In genomic region chr3:146165370-146165769, GRCh38 we compare ENCODE assay signal across 12 cellular contexts. TPM values are rescaled to one million over a fixed set of nuclear protein-coding genes. Genes with fewer than 3 reads are reported as not detected.
DNase-seq lines count a peak whose midpoint lies in the region; ATAC-seq, FAIRE-seq and TF ChIP-seq lines count a peak whose summit lies in the region.
"Had no signal": no experiment of that assay in that cellular context is flagged by ENCODE, and none has a peak within 500 bp of the region (broad histone marks: within the 10 kb centered on the region; RNA-seq: fewer than 3 reads in every experiment).

No MANE protein-coding gene starts in this region.

- no peak overlapping the region for H4K8ac ChIP-seq in mesenchymal stem cell (ENCODE audit: low read length)

- H3K18ac ChIP-seq in mesenchymal stem cell (ENCODE audit: low read depth in 1 of 2, low read length in 2 of 2) = no peak overlapping the region

- ATAC-seq in Right ventricle myocardium superior (ENCODE audit: poor library complexity) = no peak
- no peak for ATAC-seq in naive thymus-derived CD8-positive, alpha-beta T cell

- H2AK5ac ChIP-seq in mesenchymal stem cell (ENCODE audit: low read length, severe bottlenecking) = no peak overlapping the region

- no peak for TF ChIP-seq POLR2A in uterus (IDR thresholded peaks at IDR 0.05)

- H3K14ac ChIP-seq in mesenchymal stem cell (ENCODE audit: low read length in 2 of 2) = no peak overlapping the region

- no peak for FAIRE-seq in bronchial epithelial cell (lab: Jason Lieb, UNC)
- FAIRE-seq: A204.1 had no signal

- H3K79me1 ChIP-seq in mesenchymal stem cell (replicated peaks; ENCODE audit: low read length, poor library complexity, severe bottlenecking) = peaks cover 3% of the 10 kb centered on the region

- WGBS in mesenchymal stem cell = 67% methylated on average over 6 of the region's 6 CpGs

- no peaks in the 10 kb centered on the region for H3K36me3 ChIP-seq in cardiac muscle cell
- no peaks in the 10 kb centered on the region for H3K36me3 ChIP-seq in bronchial epithelial cell (ENCODE audit: control insufficient read depth, insufficient read depth, low read length)
- H3K36me3 ChIP-seq in mesenchymal stem cell (ENCODE audit: control insufficient read depth in 1 of 2, insufficient read depth in 2 of 2, low read depth in 1 of 2, low read length in 2 of 2) = no peaks in the 10 kb centered on the region
- H3K36me3 ChIP-seq in uterus = no peaks in the 10 kb centered on the region

- H3K27ac ChIP-seq in cardiac muscle cell = peak overlapping the region; percentile 68
- peak overlapping the region; percentile 60 for H3K27ac ChIP-seq in mesenchymal stem cell (ENCODE audit: low read length, poor library complexity, severe bottlenecking)
- H3K27ac ChIP-seq in uterus = peak overlapping the region; percentile 65 to 69

- H2BK12ac ChIP-seq in mesenchymal stem cell (ENCODE audit: low read length in 2 of 2) = no peak overlapping the region

- H2BK15ac ChIP-seq in mesenchymal stem cell (ENCODE audit: low read depth, poor library complexity, severe bottlenecking) = no peak overlapping the region

- TF ChIP-seq CTCF in cardiac muscle cell (IDR thresholded peaks at IDR 0.05; ENCODE audit: low read depth, low read length) (no peak), bronchial epithelial cell (IDR thresholded peaks at IDR 0.05; ENCODE audit: insufficient read depth, low read length, severe bottlenecking) (no peak), uterus (IDR thresholded peaks at IDR 0.05) (no peak)

- H3K4ac ChIP-seq in mesenchymal stem cell (ENCODE audit: low read depth in 1 of 2, low read length in 2 of 2) = no peak overlapping the region

- H3K9me3 ChIP-seq in cardiac muscle cell (ENCODE audit: low read depth) = no peaks in the 10 kb centered on the region
- no peaks in the 10 kb centered on the region for H3K9me3 ChIP-seq in mesenchymal stem cell (ENCODE audit: control insufficient read depth, low read length)
- no peaks in the 10 kb centered on the region for H3K9me3 ChIP-seq in uterus

- no peak overlapping the region for H3K23ac ChIP-seq in mesenchymal stem cell (ENCODE audit: low read length in 2 of 2)

- H4K91ac ChIP-seq in mesenchymal stem cell (ENCODE audit: low read length) = no peak overlapping the region

- H2BK5ac ChIP-seq in mesenchymal stem cell (ENCODE audit: low read depth, low read length, poor library complexity, severe bottlenecking) = no peak overlapping the region

- intact Hi-C loops in Right ventricle myocardium superior (cut with DNase I) (loop anchor here (10.0 kb wide), 1 partner anchor 91 kb away; no protein-coding TSS in a partner anchor), uterus (cut with DNase I; ENCODE audit: low total_unique reads) (no loop called here)

- H2BK120ac ChIP-seq in mesenchymal stem cell (ENCODE audit: low read depth, low read length) = no peak overlapping the region

- peaks cover 24 to 50% (median 26%) of the 10 kb centered on the region in 5 donors for H3K27me3 Mint-ChIP-seq in naive thymus-derived CD8-positive, alpha-beta T cell

- H3K4me3 Mint-ChIP-seq in naive thymus-derived CD8-positive, alpha-beta T cell = no peak overlapping the region
- H3K4me3 Mint-ChIP-seq: endodermal cell had no signal

- H2AFZ ChIP-seq in mesenchymal stem cell (ENCODE audit: low read depth, low read length) = no peak overlapping the region

- peaks cover 0 to 5% (median 0%) of the 10 kb centered on the region in 3 donors for H3K36me3 Mint-ChIP-seq in naive thymus-derived CD8-positive, alpha-beta T cell

- no peaks in the 10 kb centered on the region for H3K9me3 Mint-ChIP-seq in naive thymus-derived CD8-positive, alpha-beta T cell
- H3K9me3 Mint-ChIP-seq: endodermal cell had no signal

- H3K9ac ChIP-seq in mesenchymal stem cell (ENCODE audit: low read length) = peak overlapping the region; percentile 31

- H3K4me3 ChIP-seq in cardiac muscle cell (no peak overlapping the region), bronchial epithelial cell (ENCODE audit: low read depth, low read length) (no peak overlapping the region), mesenchymal stem cell (ENCODE audit: insufficient read depth in 1 of 2, low read depth in 1 of 2, low read length in 2 of 2) (no peak overlapping the region), uterus (no peak overlapping the region)

- H3K27me3 ChIP-seq in cardiac muscle cell = no peaks in the 10 kb centered on the region
- no peaks in the 10 kb centered on the region for H3K27me3 ChIP-seq in bronchial epithelial cell (ENCODE audit: control insufficient read depth, insufficient read depth, low read length)
- no peaks in the 10 kb centered on the region for H3K27me3 ChIP-seq in mesenchymal stem cell (ENCODE audit: control insufficient read depth in 1 of 2, insufficient read depth in 1 of 2, low read length in 2 of 2)
- H3K27me3 ChIP-seq in uterus = no peaks in the 10 kb centered on the region

- no peak overlapping the region for H3K4me2 ChIP-seq in mesenchymal stem cell (ENCODE audit: low read length, poor library complexity, severe bottlenecking)

- POLR2A ChIA-PET in naive thymus-derived CD8-positive, alpha-beta T cell (lab: Charles Lee) = no interaction called here

- H3K4me1 ChIP-seq in cardiac muscle cell (ENCODE audit: low read depth) = peaks cover 36% of the 10 kb centered on the region
- H3K4me1 ChIP-seq in mesenchymal stem cell (ENCODE audit: control insufficient read depth, insufficient read depth, low read depth, low read length) = peaks cover 2% of the 10 kb centered on the region
- H3K4me1 ChIP-seq in uterus = peaks cover 0 to 5% of the 10 kb centered on the region in 2 donors

- peaks cover 0 to 11% (median 4%) of the 10 kb centered on the region in 4 donors for H3K4me1 Mint-ChIP-seq in naive thymus-derived CD8-positive, alpha-beta T cell

- DNase-seq in cardiac muscle cell (ENCODE audit: low read depth in 1 of 2, low spot score in 1 of 2) = peak in 1 of 2 donors; percentile 64
- no peak for DNase-seq in Right ventricle myocardium superior
- peak; percentile 76 for DNase-seq in bronchial epithelial cell (ENCODE audit: low read depth)
- DNase-seq in mesenchymal stem cell = no peak
- DNase-seq in uterus = no peak
- no peak for DNase-seq in activated T-cell treated with anti-CD3 and anti-CD28 coated beads, Interleukin-2, amount 50 U/mL, for 1 hour
- no peak for DNase-seq in LoVo (ENCODE audit: low spot score)
- no peak for DNase-seq in naive thymus-derived CD8-positive, alpha-beta T cell
- DNase-seq: activated CD8-positive, alpha-beta memory T cell treated with anti-CD3 and anti-CD28 coated beads, Interleukin-2, amount 50 U/mL, for 48 hours; endodermal cell; SHP77 had no signal

- no peak overlapping the region for H3K27ac Mint-ChIP-seq in naive thymus-derived CD8-positive, alpha-beta T cell
- H3K27ac Mint-ChIP-seq: endodermal cell had no signal

RNA-seq across cellular contexts. Expression of gene PLOD2, which starts 4.4 kb away (rescaled TPM):
- total RNA-seq in cardiac muscle cell (82.1 and 84.5 TPM in 2 replicates), Right ventricle myocardium superior (16.9 TPM), bronchial epithelial cell (36.6 and 45.3 TPM in 2 replicates), uterus (10 to 100 TPM; 23.5 to 83.2 (median 45.7) TPM)
- 93.7 and 108 TPM in 2 replicates for polyA plus RNA-seq in cardiac muscle cell
- polyA plus RNA-seq in mesenchymal stem cell (2013, experiment 1 of 2) = 154 TPM
- polyA plus RNA-seq in mesenchymal stem cell (2013, experiment 2 of 2) = 161 TPM
- total RNA-seq in naive thymus-derived CD8-positive, alpha-beta T cell = not detected
- not detected for polyA plus RNA-seq in naive thymus-derived CD8-positive, alpha-beta T cell

Comparison
In these comparisons a context has a peak if more than half of its experiments do, and no peak if none do; other contexts are left out.
1. RNA of gene PLOD2, which starts 4.4 kb away (total RNA-seq): 82.1 to 84.5 TPM in cardiac muscle cell, 23.5 to 83.2 TPM in uterus, 36.6 to 45.3 TPM in bronchial epithelial cell and 16.9 TPM in Right ventricle myocardium superior (single experiment); not detected in naive thymus-derived CD8-positive, alpha-beta T cell; every median in the first group is over 10 times any median in the second.
2. Peak in every context shown above with its lines, with median percentiles within 50 percentile points of each other: H3K27ac ChIP-seq.